ENCODE assay signal across 1 cellular context in genomic region chr12:115963030-115963480, GRCh38.
TF ChIP-seq lines count a peak whose summit lies in the region.

No MANE protein-coding gene starts in this region.

TF ChIP-seq in SK-N-SH, 30 proteins besides CTCF, POLR2A, EP300 and RAD21 (continued from another document):
- TF ChIP-seq PBX3 (IDR thresholded peaks at IDR 0.05), result peak; percentile 41
- TF ChIP-seq SIN3A (IDR thresholded peaks at IDR 0.05; ENCODE audit: borderline replicate concordance, low read depth, low read length), result no peak
- no peak for TF ChIP-seq GATA2 (CRISPR knock-in tag; IDR thresholded peaks at IDR 0.05)
- no peak for TF ChIP-seq MAX (IDR thresholded peaks at IDR 0.05; ENCODE audit: low read depth)
